Comparison of ENCODE assay signal across 19 cellular contexts in the genomic region with DNA sequence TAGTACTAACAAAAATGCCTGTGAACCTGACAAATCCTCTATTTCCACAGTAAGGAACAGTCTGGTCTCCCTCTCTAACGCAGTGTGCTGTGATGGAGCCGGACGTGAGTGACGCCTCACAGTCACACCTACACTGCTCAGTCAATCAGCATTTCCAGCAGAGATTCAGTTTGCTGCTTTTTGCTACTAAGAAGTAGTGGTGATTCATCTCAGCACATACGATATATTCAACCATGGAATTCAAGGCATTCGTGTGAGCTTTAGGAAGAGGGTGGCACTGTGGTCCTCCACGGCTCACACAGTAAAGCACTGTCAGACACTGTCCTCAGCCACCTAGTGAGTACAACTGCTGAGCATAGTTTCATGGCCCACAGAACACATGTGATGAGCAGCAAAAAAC.
DNase-seq lines count a peak whose midpoint lies in the region; ATAC-seq and TF ChIP-seq lines count a peak whose summit lies in the region.
"Had no signal": no experiment of that assay in that cellular context is flagged by ENCODE, and none has a peak within 500 bp of the region (broad histone marks: within the 10 kb centered on the region; RNA-seq: fewer than 3 reads in every experiment).

No MANE protein-coding gene starts in this region.

- H3K9me3 ChIP-seq in SK-N-SH (no peaks in the 10 kb centered on the region), osteoblast (ENCODE audit: low read depth, low read length) (no peaks in the 10 kb centered on the region)
- H3K9me3 ChIP-seq: spleen, tibial artery had no signal

- H3K4me3 ChIP-seq in SK-N-SH (ENCODE audit: low read depth in 2 of 2, low read length in 1 of 2) (no peak overlapping the region), astrocyte of the spinal cord (ENCODE audit: low read depth, low read length) (no peak overlapping the region), osteoblast (ENCODE audit: insufficient read depth, low read length) (no peak overlapping the region)
- H3K4me3 ChIP-seq: spleen, tibial artery had no signal

- TF ChIP-seq CTCF in SK-N-SH (IDR thresholded peaks at IDR 0.05) (no peak), astrocyte of the spinal cord (IDR thresholded peaks at IDR 0.05; ENCODE audit: low read depth, low read length) (no peak), osteoblast (IDR thresholded peaks at IDR 0.05; ENCODE audit: extremely low read depth, low read depth, low read length) (no peak)

- no peak for DNase-seq in SK-N-SH
- DNase-seq in ELR (ENCODE audit: low read depth) = peak; percentile 64
- DNase-seq in astrocyte of the spinal cord (ENCODE audit: low read depth, low spot score) = peak; percentile 26
- peak; percentile 81 for DNase-seq in osteoblast (ENCODE audit: insufficient read length, low spot score, missing footprints)
- no peak for DNase-seq in left ventricle myocardium superior
- DNase-seq in ureter (ENCODE audit: low spot score) = no peak
- DNase-seq: CD8-positive, alpha-beta memory T cell; cortex of kidney; naive thymus-derived CD4-positive, alpha-beta T cell; NCI-H146; NCI-H226; NK-92 treated with Interleukin-12 subunit alpha and Interleukin-12 subunit beta, amount 100 ng/mL, for 24 hours; posterior cingulate gyrus; RPMI8226; spleen; tibial artery had no signal

- intact Hi-C loops in left ventricle myocardium superior (cut with micrococcal nuclease) = no loop called here

- peaks cover 12% of the 10 kb centered on the region for H4K20me1 ChIP-seq in SK-N-SH (ENCODE audit: insufficient read depth)
- H4K20me1 ChIP-seq in osteoblast (ENCODE audit: insufficient read depth, low read length) = peaks cover 30% of the 10 kb centered on the region

- ATAC-seq in SK-N-SH treated with all-trans-retinoic acid at 6 μM for 48 hours (peak; percentile 56; the same call in 2 of the 3 replicates), HG02642 (IDR thresholded peaks at IDR 0.05; ENCODE audit: poor library complexity, unreplicated experiment) (no peak), left ventricle myocardium superior (no peak)
- ATAC-seq: naive thymus-derived CD4-positive, alpha-beta T cell had no signal

- CTCF ChIA-PET in SK-N-SH (lab: Yijun Ruan, JAX) = interaction anchor here (2.2 kb wide), 1 partner anchor 15 kb away, joined by 14 read pairs; no protein-coding TSS in a partner anchor

- H3F3A ChIP-seq in SK-N-SH (replicated peaks; ENCODE audit: insufficient read depth) = peaks cover 9% of the 10 kb centered on the region

- H2AFZ ChIP-seq in SK-N-SH (ENCODE audit: low read depth) (no peak overlapping the region), osteoblast (ENCODE audit: low read length) (no peak overlapping the region)

- H3K9me2 ChIP-seq in SK-N-SH = no peaks in the 10 kb centered on the region

- 0 out of 2 replicates have a peak, but pooled peaks cover 11% of the 10 kb centered on the region for H3K79me2 ChIP-seq in SK-N-SH (ENCODE audit: insufficient read depth)
- H3K79me2 ChIP-seq in osteoblast (ENCODE audit: insufficient read depth, low read length) = peaks cover 12% of the 10 kb centered on the region

- no peak for TF ChIP-seq EP300 in SK-N-SH (IDR thresholded peaks at IDR 0.05; ENCODE audit: borderline replicate concordance in 1 of 2, low read depth in 1 of 2, low read length in 1 of 2)

- H3K4me2 ChIP-seq in SK-N-SH = no peak overlapping the region
- no peak overlapping the region for H3K4me2 ChIP-seq in osteoblast (ENCODE audit: insufficient read depth, low read length)

- H3K27me3 ChIP-seq in SK-N-SH (ENCODE audit: insufficient read depth) (no peaks in the 10 kb centered on the region), osteoblast (ENCODE audit: insufficient read depth, low read length) (no peaks in the 10 kb centered on the region)
- H3K27me3 ChIP-seq: spleen, tibial artery had no signal

- 89% methylated on average over 7 of the region's 7 CpGs for WGBS in SK-N-SH (ENCODE audit: low lambda C conversion rate)

- H3K9ac ChIP-seq in SK-N-SH = no peak overlapping the region

- in situ Hi-C loops in astrocyte of the spinal cord (cut with HindIII; ENCODE audit: low sequenced_read_pairs) = no loop called here

- H3K36me3 ChIP-seq in SK-N-SH (replicated peaks in 1 of 2; ENCODE audit: control insufficient read depth in 1 of 2, insufficient read depth in 2 of 2, low read length in 1 of 2) = peaks cover 69 to 82% of the 10 kb centered on the region in 2 experiments
- peaks cover 81% of the 10 kb centered on the region for H3K36me3 ChIP-seq in osteoblast (ENCODE audit: insufficient read depth, low read length)

- TF ChIP-seq RAD21 in SK-N-SH (IDR thresholded peaks at IDR 0.05; ENCODE audit: low read length) = no peak

- POLR2A ChIA-PET in SK-N-SH (lab: Yijun Ruan, JAX) = no interaction called here

- no peaks in the 10 kb centered on the region for H3K4me1 ChIP-seq in SK-N-SH (ENCODE audit: control insufficient read depth in 1 of 2, insufficient read depth in 2 of 2, low read depth in 1 of 2, low read length in 1 of 2)
- H3K4me1 ChIP-seq in osteoblast (ENCODE audit: insufficient read depth, low read length) = peaks cover 22% of the 10 kb centered on the region

- H3K27ac ChIP-seq in SK-N-SH (ENCODE audit: low read depth in 2 of 2, low read length in 1 of 2) (no peak overlapping the region), osteoblast (ENCODE audit: low read depth, low read length) (peak overlapping the region; percentile 51)
- H3K27ac ChIP-seq: 22Rv1, spleen, tibial artery had no signal

TF ChIP-seq in SK-N-SH treated with all-trans-retinoic acid at 6 μM for 48 hours, 23 proteins besides CTCF, POLR2A, EP300 and RAD21:
- no peak for TF ChIP-seq TOX (CRISPR knock-in tag; IDR thresholded peaks at IDR 0.05; ENCODE audit: borderline replicate concordance)
- no peak for TF ChIP-seq GLIS3 (CRISPR knock-in tag; IDR thresholded peaks at IDR 0.05)
- no peak for TF ChIP-seq ZNF70 (CRISPR knock-in tag; IDR thresholded peaks at IDR 0.05)
- TF ChIP-seq ZNF565 (CRISPR knock-in tag; conservative IDR thresholded peaks at IDR 0.05; ENCODE audit: low read depth) = no peak
- no peak for TF ChIP-seq POU6F1 (CRISPR knock-in tag; IDR thresholded peaks at IDR 0.05; ENCODE audit: borderline replicate concordance, low read depth)
- no peak for TF ChIP-seq ESRRG (CRISPR knock-in tag; IDR thresholded peaks at IDR 0.05)
- no peak for TF ChIP-seq ZFP30 (CRISPR knock-in tag; IDR thresholded peaks at IDR 0.05)
- no peak for TF ChIP-seq SNAI2 (CRISPR knock-in tag; IDR thresholded peaks at IDR 0.05)
- TF ChIP-seq RARB (CRISPR knock-in tag; IDR thresholded peaks at IDR 0.05) = no peak
- no peak for TF ChIP-seq ARNTL (CRISPR knock-in tag; IDR thresholded peaks at IDR 0.05; ENCODE audit: borderline replicate concordance, low read depth)

TF ChIP-seq in SK-N-SH, 30 proteins besides CTCF, POLR2A, EP300 and RAD21:
- no peak for TF ChIP-seq SIN3A (IDR thresholded peaks at IDR 0.05; ENCODE audit: borderline replicate concordance, low read depth, low read length)
- no peak for TF ChIP-seq GABPA (IDR thresholded peaks at IDR 0.05; ENCODE audit: low read depth)
- TF ChIP-seq YY1 (IDR thresholded peaks at IDR 0.05; ENCODE audit: low read depth) = no peak
- no peak for TF ChIP-seq EZH2phosphoT487 (IDR thresholded peaks at IDR 0.05; ENCODE audit: borderline replicate concordance, low read depth)
- TF ChIP-seq FOXM1 (IDR thresholded peaks at IDR 0.05; ENCODE audit: low read depth) = no peak
- TF ChIP-seq USF2 (IDR thresholded peaks at IDR 0.05; ENCODE audit: borderline replicate concordance, low read depth, low read length) = no peak
- no peak for TF ChIP-seq FOXJ3 (CRISPR knock-in tag; IDR thresholded peaks at IDR 0.05)
- TF ChIP-seq MAX (IDR thresholded peaks at IDR 0.05; ENCODE audit: low read depth) = no peak
- no peak for TF ChIP-seq FOSL2 (IDR thresholded peaks at IDR 0.05; ENCODE audit: borderline replicate concordance, low read depth)
- no peak for TF ChIP-seq MXI1 (IDR thresholded peaks at IDR 0.05; ENCODE audit: low read depth, low read length)
- TF ChIP-seq NFIC (IDR thresholded peaks at IDR 0.05; ENCODE audit: borderline replicate concordance) = no peak
- no peak for TF ChIP-seq NRF1 (IDR thresholded peaks at IDR 0.05; ENCODE audit: low read depth, low read length)
- no peak for TF ChIP-seq MEF2A (IDR thresholded peaks at IDR 0.05; ENCODE audit: borderline replicate concordance, low read depth)
- TF ChIP-seq CHD2 (IDR thresholded peaks at IDR 0.05; ENCODE audit: low read length, partially characterized antibody) = no peak
- no peak for TF ChIP-seq RCOR1 (IDR thresholded peaks at IDR 0.05; ENCODE audit: low read length)
- TF ChIP-seq TCF12 (IDR thresholded peaks at IDR 0.05) = no peak
- no peak for TF ChIP-seq TAF1 (IDR thresholded peaks at IDR 0.05; ENCODE audit: borderline replicate concordance, low read depth, low read length)
- TF ChIP-seq GATA2 (CRISPR knock-in tag; IDR thresholded peaks at IDR 0.05) = no peak
- TF ChIP-seq ELF1 (IDR thresholded peaks at IDR 0.05) = no peak
- no peak for TF ChIP-seq PBX3 (IDR thresholded peaks at IDR 0.05)
TF ChIP-seq in SK-N-SH: peak in this region for 0.

Comparison
In these comparisons a context has a peak if more than half of its experiments do, and no peak if none do; other contexts are left out.
1. DNase-seq: peak in ELR (single experiment), astrocyte of the spinal cord (single experiment) and osteoblast (single experiment); none in SK-N-SH (single experiment), left ventricle myocardium superior (single experiment) and ureter (single experiment).